ENCODE assay signal across 8 cellular contexts in genomic region chr2:133171396-133172004, GRCh38.
DNase-seq lines count a peak whose midpoint lies in the region; FAIRE-seq and TF ChIP-seq lines count a peak whose summit lies in the region.

No MANE protein-coding gene starts in this region.

- H3K27ac ChIP-seq in kidney (ENCODE audit: low read depth in 2 of 2, low read length in 2 of 2) = no peak overlapping the region
- H3K27ac ChIP-seq in vagina = no peak overlapping the region

- H3K4me1 Mint-ChIP-seq in Calu3 (ENCODE audit: low read depth, unreplicated experiment) = no peaks in the 10 kb centered on the region
- H3K4me1 Mint-ChIP-seq in T-helper 2 cell treated with Interferon-gamma antibody and Interleukin-4, amounts not matched to agents 5 μg/mL and 100 μg/mL, for 36 hours (ENCODE audit: low read depth) = no peaks in the 10 kb centered on the region

- H3K27ac Mint-ChIP-seq in Calu3 (ENCODE audit: unreplicated experiment) = no peak overlapping the region
- no peak overlapping the region for H3K27ac Mint-ChIP-seq in T-helper 2 cell treated with Interferon-gamma antibody and Interleukin-4, amounts not matched to agents 5 μg/mL and 100 μg/mL, for 36 hours

- DNase-seq in Calu3 (peak; percentile 46), HCEC 1CT (peak; percentile 64), NCI-H2171 treated with DMSO at 0.1 percent for 48 hours (lab: John Stamatoyannopoulos, UW) (peak; percentile 38), astrocyte of the cerebellum (ENCODE audit: low read depth) (peak; percentile 66), kidney (no peak), vagina (ENCODE audit: extremely low spot score in 2 of 2) (peak in 1 of 2 donors; percentile 25)
- DNase-seq in T-helper 2 cell treated with Interferon-gamma antibody and Interleukin-4, amounts not matched to agents 5 μg/mL and 100 μg/mL, for 36 hours (ENCODE audit: low spot score) = no peak
- no peak for DNase-seq in activated CD8-positive, alpha-beta memory T cell treated with anti-CD3 and anti-CD28 coated beads for 24 hours

- H3K9me3 Mint-ChIP-seq in Calu3 (ENCODE audit: low read depth, unreplicated experiment) = no peaks in the 10 kb centered on the region
- H3K9me3 Mint-ChIP-seq in T-helper 2 cell treated with Interferon-gamma antibody and Interleukin-4, amounts not matched to agents 5 μg/mL and 100 μg/mL, for 36 hours = no peaks in the 10 kb centered on the region

- CTCF ChIA-PET in Calu3 (lab: Charles Lee) = interaction anchor here (0.6 to 1.8 kb wide), 8 partner anchors 69 to 673 kb away, joined by 3 to 10 read pairs (median 4); no protein-coding TSS in a partner anchor

- H3K36me3 ChIP-seq in kidney (ENCODE audit: control insufficient read depth in 1 of 2, insufficient read depth in 2 of 2, low read length in 2 of 2) (no peaks in the 10 kb centered on the region), vagina (no peaks in the 10 kb centered on the region)

- TF ChIP-seq CTCF in Calu3 (IDR thresholded peaks at IDR 0.05; ENCODE audit: unreplicated experiment) (peak; percentile 49), astrocyte of the cerebellum (IDR thresholded peaks at IDR 0.05; ENCODE audit: low read depth, low read length, missing control alignments) (peak; percentile 54), kidney (IDR thresholded peaks at IDR 0.05; ENCODE audit: borderline replicate concordance, extremely low read depth, insufficient read depth) (peak; percentile 57), vagina (IDR thresholded peaks at IDR 0.05) (peak; percentile 24 to 41 (median 33))

- H3K4me1 ChIP-seq in kidney (ENCODE audit: control insufficient read depth in 1 of 2, insufficient read depth in 1 of 2, low read depth in 1 of 2, low read length in 2 of 2) = no peaks in the 10 kb centered on the region
- no peaks in the 10 kb centered on the region for H3K4me1 ChIP-seq in vagina

- TF ChIP-seq POLR2A in vagina (IDR thresholded peaks at IDR 0.05) = no peak

- H3K27me3 ChIP-seq in vagina = no peaks in the 10 kb centered on the region

- H3K36me3 Mint-ChIP-seq in Calu3 (ENCODE audit: insufficient read depth, unreplicated experiment) = no peaks in the 10 kb centered on the region
- no peaks in the 10 kb centered on the region for H3K36me3 Mint-ChIP-seq in T-helper 2 cell treated with Interferon-gamma antibody and Interleukin-4, amounts not matched to agents 5 μg/mL and 100 μg/mL, for 36 hours (ENCODE audit: low read depth)

- H3K27me3 Mint-ChIP-seq in Calu3 (ENCODE audit: unreplicated experiment) = no peaks in the 10 kb centered on the region
- no peaks in the 10 kb centered on the region for H3K27me3 Mint-ChIP-seq in T-helper 2 cell treated with Interferon-gamma antibody and Interleukin-4, amounts not matched to agents 5 μg/mL and 100 μg/mL, for 36 hours (ENCODE audit: low read depth)

- H3K4me3 ChIP-seq in astrocyte of the cerebellum (ENCODE audit: low read depth, low read length) = no peak overlapping the region
- no peak overlapping the region for H3K4me3 ChIP-seq in kidney (ENCODE audit: low read length in 2 of 2)
- no peak overlapping the region for H3K4me3 ChIP-seq in vagina

- H3K9ac ChIP-seq in kidney (ENCODE audit: low read length in 2 of 2) = no peak overlapping the region

- in situ Hi-C loops in astrocyte of the cerebellum (cut with HindIII; ENCODE audit: low sequenced_read_pairs) = no loop called here

- intact Hi-C loops in Calu3 (cut with micrococcal nuclease; ENCODE audit: unreplicated experiment) (loop anchor here (1.0 to 5.0 kb wide), 6 partner anchors 389 to 903 kb away; partner anchors contain the start of gene LYPD1), kidney (cut with DNase I) (loop anchor here (10.0 kb wide), 1 partner anchor 627 kb away; no protein-coding TSS in a partner anchor), vagina (cut with DNase I) (no loop called here)

- FAIRE-seq in kidney (lab: Jason Lieb, UNC) = no peak

- no peak overlapping the region for H3K4me3 Mint-ChIP-seq in Calu3 (ENCODE audit: low read depth, unreplicated experiment)
- H3K4me3 Mint-ChIP-seq in T-helper 2 cell treated with Interferon-gamma antibody and Interleukin-4, amounts not matched to agents 5 μg/mL and 100 μg/mL, for 36 hours = no peak overlapping the region

- BruUV-seq in Calu3 (replicated peaks; lab: Mats Ljungman, UMichigan) = no TSS peak

- H3K9me3 ChIP-seq in kidney (ENCODE audit: control insufficient read depth in 1 of 2, low read length in 2 of 2) = no peaks in the 10 kb centered on the region
- H3K9me3 ChIP-seq in vagina = no peaks in the 10 kb centered on the region

Comparison
In these comparisons a context has a peak if more than half of its experiments do, and no peak if none do; other contexts are left out.
1. DNase-seq: peak in Calu3 (single experiment), HCEC 1CT (single experiment), NCI-H2171 treated with DMSO at 0.1 percent for 48 hours (single experiment) and astrocyte of the cerebellum (single experiment); none in kidney (single experiment), T-helper 2 cell treated with Interferon-gamma antibody and Interleukin-4, amounts not matched to agents 5 μg/mL and 100 μg/mL, for 36 hours (single experiment) and activated CD8-positive, alpha-beta memory T cell treated with anti-CD3 and anti-CD28 coated beads for 24 hours (single experiment).
2. Peak in every context shown above with its lines, with median percentiles within 50 percentile points of each other: CTCF ChIP-seq.